Comparison of ENCODE assay signal across 8 cellular contexts in genomic region chr3:129650256-129650872, GRCh38.
DNase-seq lines count a peak whose midpoint lies in the region; ATAC-seq, FAIRE-seq and TF ChIP-seq lines count a peak whose summit lies in the region.

No MANE protein-coding gene starts in this region.

- peak; percentile 60 for FAIRE-seq in islet of Langerhans (lab: Jason Lieb, UNC)

- in situ Hi-C loops in brain microvascular endothelial cell (cut with HindIII; ENCODE audit: low pct_ligation_motif_present, low sequenced_read_pairs), result no loop called here

- ATAC-seq in GM19452 (IDR thresholded peaks at IDR 0.05; ENCODE audit: unreplicated experiment), result no peak

- peak; percentile 83 for TF ChIP-seq CTCF in LNCaP clone FGC (IDR thresholded peaks at IDR 0.05; ENCODE audit: control insufficient read depth, extremely low read depth, insufficient read depth)
- peak; percentile 80 for TF ChIP-seq CTCF in brain microvascular endothelial cell (IDR thresholded peaks at IDR 0.05; ENCODE audit: low read depth, low read length, missing control alignments)

- H3K36me3 ChIP-seq in brain microvascular endothelial cell (replicated peaks), result no peaks in the 10 kb centered on the region

- H3K4me3 ChIP-seq in LNCaP clone FGC (ENCODE audit: low read depth, low read length) (no peak overlapping the region), brain microvascular endothelial cell (ENCODE audit: low read depth, low read length) (no peak overlapping the region)

- peak; percentile 75 for DNase-seq in ELR (ENCODE audit: low read depth)
- peak; percentile 32 for DNase-seq in LNCaP clone FGC (ENCODE audit: low read depth)
- DNase-seq in T-helper 9 cell, result peak; percentile 30
- peak; percentile 82 for DNase-seq in brain microvascular endothelial cell
- DNase-seq in stimulated activated CD4-positive, alpha-beta T cell treated with anti-CD3 and anti-CD28 coated beads, Interleukin-1b, Interleukin-23, amount 100 ng/mL, for 24 hours (ENCODE audit: low read depth in 4 of 4, low spot score in 1 of 4), result peak in 3 of 4 experiments; percentile 5 to 34 (median 14)
- DNase-seq in 8988T, result no peak

- H3K27ac ChIP-seq in brain microvascular endothelial cell, result no peak overlapping the region

- H3K27me3 ChIP-seq in brain microvascular endothelial cell (replicated peaks), result no peaks in the 10 kb centered on the region
